Comparison of ENCODE assay signal across 8 cellular contexts in the genomic region with DNA sequence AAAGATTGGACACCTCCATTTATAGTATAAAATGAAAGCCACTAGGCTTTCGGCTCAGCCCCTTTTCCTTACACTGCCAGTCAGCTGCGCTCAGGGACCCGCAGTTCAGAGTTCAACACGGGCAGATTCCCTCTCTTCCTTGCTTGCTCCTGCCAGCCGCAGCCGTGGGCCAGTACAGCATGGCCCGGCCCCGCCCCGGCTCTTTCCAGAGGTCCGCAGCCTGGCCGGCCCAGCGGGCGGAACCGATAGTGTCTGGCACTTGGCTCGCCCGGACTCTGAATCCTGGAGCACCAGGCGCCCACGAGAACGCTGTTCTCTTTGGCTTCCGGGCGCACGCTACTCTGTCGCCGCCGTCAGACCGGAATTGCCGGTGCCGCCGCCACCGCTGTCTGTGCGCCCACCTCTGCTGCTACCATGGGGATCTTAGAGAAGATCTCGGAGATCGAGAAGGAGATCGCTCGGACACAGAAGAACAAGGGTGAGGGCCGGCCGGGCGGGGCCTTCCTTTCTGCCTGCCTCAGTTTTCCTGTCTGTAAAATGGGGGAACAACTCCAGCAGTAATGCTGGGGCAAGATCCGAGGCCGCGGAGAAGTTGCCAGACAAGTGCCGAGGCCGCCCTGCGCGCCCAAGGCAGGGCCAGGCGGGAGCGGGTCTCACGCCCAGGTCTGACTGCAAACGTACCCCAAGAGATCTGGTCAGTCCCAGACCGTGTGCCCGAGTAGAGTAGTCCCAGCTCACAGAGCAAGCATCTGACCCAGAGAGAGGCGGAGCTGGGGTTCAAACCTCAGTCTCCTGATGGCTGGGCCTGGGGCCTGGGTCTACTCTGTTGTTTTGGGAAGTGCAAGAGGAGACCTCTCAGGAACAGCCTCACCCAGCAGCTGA. TPM values are rescaled to one million over a fixed set of nuclear protein-coding genes. Genes with fewer than 3 reads are reported as not detected.
DNase-seq lines count a peak whose midpoint lies in the region; ATAC-seq, FAIRE-seq and TF ChIP-seq lines count a peak whose summit lies in the region.

Gene DRG2, plus strand, starts transcription at position 339 of the 882 bp plus-strand sequence. Its CDS starts 76 bp downstream, at position 415.

- POLR2A ChIA-PET in A549 (lab: Yijun Ruan, JAX): interaction anchor here (0.7 kb wide), 1 partner anchor 95 kb away, joined by 3 read pairs; the partner anchor contains the start of gene ALKBH5

- peak; percentile 49 for FAIRE-seq in A549 (lab: Jason Lieb, UNC)
- no peak for FAIRE-seq in small intestine (lab: Jason Lieb, UNC)

- BruUV-seq in mammary epithelial cell (replicated peaks; lab: Mats Ljungman, UMichigan): TSS peak; percentile 72

- no peak for TF ChIP-seq EP300 in A549 (IDR thresholded peaks at IDR 0.05)

- peaks cover 3% of the 10 kb centered on the region for H3K36me3 ChIP-seq in mammary epithelial cell (ENCODE audit: insufficient read depth, low read length)
- peaks cover 0 to 2% of the 10 kb centered on the region in 2 donors for H3K36me3 ChIP-seq in small intestine (ENCODE audit: control insufficient read depth in 2 of 2, insufficient read depth in 2 of 2, low read length in 2 of 2)

- peak; percentile 17 to 28; a peak in 1 of 5 replicates for TF ChIP-seq RAD21 in A549 (conservative IDR thresholded peaks at IDR 0.05 in 1 of 2, IDR thresholded peaks at IDR 0.05 in 1 of 2)

- H3K9me3 ChIP-seq in A549: no peaks in the 10 kb centered on the region
- H3K9me3 ChIP-seq in mammary epithelial cell (replicated peaks; ENCODE audit: insufficient read depth, low read length): no peaks in the 10 kb centered on the region
- no peaks in the 10 kb centered on the region for H3K9me3 ChIP-seq in small intestine (ENCODE audit: control insufficient read depth, low read depth)

- dilution Hi-C loops in mammary epithelial cell (cut with HindIII; ENCODE audit: low sequenced_read_pairs): no loop called here

- DNase-seq in A549 (ENCODE audit: low read depth in 1 of 2, low spot score in 1 of 2) (peak; percentile 96 to 98), NCI-H2196 treated with DMSO at 0.1 percent for 48 hours (lab: John Stamatoyannopoulos, UW; ENCODE audit: unreplicated experiment) (peak; percentile 33), mammary epithelial cell (peak; percentile 87), iPS-NIHi11 (ENCODE audit: low spot score) (peak; percentile 99), small intestine (peak; percentile 93)

- TF ChIP-seq CTCF in A549 (IDR thresholded peaks at IDR 0.05) (peak; percentile 24), WI38 (IDR thresholded peaks at IDR 0.05; ENCODE audit: low read depth, low read length) (no peak), mammary epithelial cell (conservative IDR thresholded peaks at IDR 0.05 in 1 of 2, IDR thresholded peaks at IDR 0.05 in 1 of 2; ENCODE audit: extremely low read depth in 1 of 2, insufficient read depth in 1 of 2, low read depth in 1 of 2, low read length in 2 of 2) (peak in 1 of 2 donors; percentile 14)

- peak within 1 kb of the TSS; percentile 73 for H3K4me3 ChIP-seq in A549
- H3K4me3 ChIP-seq in WI38 (ENCODE audit: low read depth, low read length): peak within 1 kb of the TSS; percentile 99
- H3K4me3 ChIP-seq in mammary epithelial cell (replicated peaks in 1 of 3; ENCODE audit: insufficient read depth in 1 of 3, low read depth in 2 of 3, low read length in 3 of 3): peak within 1 kb of the TSS; percentile 58 to 98 (median 72)
- peak within 1 kb of the TSS; percentile 70 to 75 for H3K4me3 ChIP-seq in small intestine (ENCODE audit: low read depth in 1 of 2, low read length in 2 of 2)

- intact Hi-C loops in mammary epithelial cell (cut with micrococcal nuclease): loop anchor here (5.0 kb wide), 1 partner anchor 94 kb away; the partner anchor contains the start of gene ALKBH5

- H3K9ac ChIP-seq in mammary epithelial cell (ENCODE audit: insufficient read depth, low read length): peak within 1 kb of the TSS; percentile 74

- WGBS in A549 (ENCODE audit: missing lambda C conversion rate): 1% methylated on average over 49 of the region's 52 CpGs
- 3% methylated on average over 43 of the region's 52 CpGs for WGBS in mammary epithelial cell (ENCODE audit: low coverage, missing lambda C conversion rate)
- WGBS in small intestine, 3 donors: 0 to 1% (median 0%) methylated on average over 50 to 52 of the region's 52 CpGs

- H4K20me1 ChIP-seq in mammary epithelial cell (ENCODE audit: insufficient read depth, low read length): no peaks in the 10 kb centered on the region

- H3K27ac ChIP-seq in A549: peak within 1 kb of the TSS; percentile 86 to 92
- H3K27ac ChIP-seq in mammary epithelial cell (ENCODE audit: insufficient read depth, low read depth, low read length): peak within 1 kb of the TSS; percentile 64
- peak within 1 kb of the TSS; percentile 57 to 76 for H3K27ac ChIP-seq in small intestine (ENCODE audit: low read depth in 1 of 2, low read length in 1 of 2)

- no peaks in the 10 kb centered on the region for H3K27me3 ChIP-seq in mammary epithelial cell (ENCODE audit: insufficient read depth, low read length)
- no peaks in the 10 kb centered on the region for H3K27me3 ChIP-seq in small intestine (ENCODE audit: control insufficient read depth in 2 of 2, insufficient read depth in 2 of 2, low read length in 2 of 2)

- CTCF ChIA-PET in A549 (lab: Yijun Ruan, JAX) (interaction anchor here (0.7 to 2.9 kb wide), 5 partner anchors 9 to 275 kb away, joined by 3 to 6 read pairs (median 4); no protein-coding TSS in a partner anchor), mammary epithelial cell (lab: Charles Lee; ENCODE audit: low non-redundant PET) (no interaction called here)

- H3K79me2 ChIP-seq in mammary epithelial cell (ENCODE audit: insufficient read depth, low read length): peaks cover 39% of the 10 kb centered on the region

- H3K4me1 ChIP-seq in A549: peaks cover 11% of the 10 kb centered on the region
- H3K4me1 ChIP-seq in mammary epithelial cell (ENCODE audit: insufficient read depth, low read length): peaks cover 7% of the 10 kb centered on the region
- H3K4me1 ChIP-seq in small intestine (ENCODE audit: control insufficient read depth in 2 of 2, insufficient read depth in 1 of 2, low read depth in 1 of 2, low read length in 1 of 2): no peaks in the 10 kb centered on the region

- in situ Hi-C loops in mammary epithelial cell (cut with MboI; ENCODE audit: low sequenced_read_pairs in 2 of 2): no loop called here

- peak within 1 kb of the TSS; percentile 97 for H2AFZ ChIP-seq in mammary epithelial cell (ENCODE audit: low read depth, low read length)

- H3K4me2 ChIP-seq in A549 (peak within 1 kb of the TSS; percentile 95), mammary epithelial cell (ENCODE audit: insufficient read depth, low read depth, low read length) (peak within 1 kb of the TSS; percentile 87)

- peak; percentile 80 for TF ChIP-seq POLR2A in A549 (IDR thresholded peaks at IDR 0.05; ENCODE audit: low read length)

- ATAC-seq in A549: peak; percentile 95 to 98
- peak; percentile 82 for ATAC-seq in GM18861 (IDR thresholded peaks at IDR 0.05; ENCODE audit: unreplicated experiment)
- ATAC-seq in HG03097 (IDR thresholded peaks at IDR 0.05; ENCODE audit: low FRiP score, unreplicated experiment): peak; percentile 84

TF ChIP-seq in A549, 52 proteins besides CTCF, POLR2A, EP300 and RAD21 (continues in another document):
- TF ChIP-seq FOXS1 (CRISPR knock-in tag; IDR thresholded peaks at IDR 0.05): 0 out of 2 replicates have a peak, but pooled peaks have one; percentile 71
- peak; percentile 87 to 98 for TF ChIP-seq JUN (IDR thresholded peaks at IDR 0.05)
- TF ChIP-seq, protein P1, sequence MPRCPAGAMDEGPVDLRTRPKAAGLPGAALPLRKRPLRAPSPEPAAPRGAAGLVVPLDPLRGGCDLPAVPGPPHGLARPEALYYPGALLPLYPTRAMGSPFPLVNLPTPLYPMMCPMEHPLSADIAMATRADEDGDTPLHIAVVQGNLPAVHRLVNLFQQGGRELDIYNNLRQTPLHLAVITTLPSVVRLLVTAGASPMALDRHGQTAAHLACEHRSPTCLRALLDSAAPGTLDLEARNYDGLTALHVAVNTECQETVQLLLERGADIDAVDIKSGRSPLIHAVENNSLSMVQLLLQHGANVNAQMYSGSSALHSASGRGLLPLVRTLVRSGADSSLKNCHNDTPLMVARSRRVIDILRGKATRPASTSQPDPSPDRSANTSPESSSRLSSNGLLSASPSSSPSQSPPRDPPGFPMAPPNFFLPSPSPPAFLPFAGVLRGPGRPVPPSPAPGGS (IDR thresholded peaks at IDR 0.05): peak; percentile 76; the same call in 2 of the 3 replicates
- TF ChIP-seq RARB (CRISPR knock-in tag; IDR thresholded peaks at IDR 0.05): no peak
- TF ChIP-seq CHD2 (IDR thresholded peaks at IDR 0.05; ENCODE audit: low read length, partially characterized antibody): no peak
- TF ChIP-seq CBX8 (IDR thresholded peaks at IDR 0.05): no peak
- peak; percentile 100 for TF ChIP-seq HDAC2 (IDR thresholded peaks at IDR 0.05)
- TF ChIP-seq HOXB13 (CRISPR knock-in tag; IDR thresholded peaks at IDR 0.05; ENCODE audit: low read depth): peak; percentile 58
- TF ChIP-seq BHLHE40 (IDR thresholded peaks at IDR 0.05; ENCODE audit: low read depth, low read length): no peak
- no peak for TF ChIP-seq HEYL (CRISPR knock-in tag; IDR thresholded peaks at IDR 0.05)
- no peak for TF ChIP-seq SREBF2 (IDR thresholded peaks at IDR 0.05)
- peak; percentile 81; the same call in 1 of the 2 replicates for TF ChIP-seq MAZ (IDR thresholded peaks at IDR 0.05; ENCODE audit: borderline replicate concordance, low read depth, low read length)
- peak; percentile 99 for TF ChIP-seq PHF8 (IDR thresholded peaks at IDR 0.05; ENCODE audit: borderline replicate concordance, low read depth)
- no peak for TF ChIP-seq FOSL2 (IDR thresholded peaks at IDR 0.05)
- peak; percentile 70 for TF ChIP-seq FOSL2 (CRISPR knock-in tag; IDR thresholded peaks at IDR 0.05)
- no peak for TF ChIP-seq TFCP2L1 (CRISPR knock-in tag; IDR thresholded peaks at IDR 0.05)
- TF ChIP-seq EHMT2 (IDR thresholded peaks at IDR 0.05; ENCODE audit: low read depth): no peak
- TF ChIP-seq HOXB5 (CRISPR knock-in tag; IDR thresholded peaks at IDR 0.05): peak; percentile 66

RNA-seq across cellular contexts. Expression of gene DRG2, which starts in this region (rescaled TPM):
- polyA plus RNA-seq in A549 (2011; rRNA removed) (41.9 and 44.6 TPM in 2 replicates), A549 (2017; fragmentation: RNase III; extraction: RNeasy Plus Mini Kit Qiagen cat#74134 plus additional on column Dnase treatment) (48.2 to 51.9 TPM (median 48.3 TPM) in 3 replicates), mammary epithelial cell (38.4 TPM), small intestine (10 to 100 TPM; 35.0 to 48.6 (median 47.6) TPM)
- polyA plus RNA-seq in A549 (2012; cell fraction: cytosol; rRNA removed): 49.7 and 55.9 TPM in 2 replicates
- polyA plus RNA-seq in A549 (2012; cell fraction: nucleus; rRNA removed): 114 and 125 TPM in 2 replicates
- 73.2 and 77.2 TPM in 2 replicates for polyA minus RNA-seq in A549 (2011; rRNA and poly(A)+ RNA removed)
- total RNA-seq in mammary epithelial cell: 10 to 100 TPM; 36.3 to 37.5 TPM
- polyA minus RNA-seq in mammary epithelial cell: 34.6 TPM

Comparison
In these comparisons a context has a peak if more than half of its experiments do, and no peak if none do; other contexts are left out.
1. Peak in every context shown above with its lines: DNase-seq, ATAC-seq, H3K4me3 ChIP-seq and H3K27ac ChIP-seq.
2. DNase-seq: peak in every context shown above with its lines; median percentile 99 in iPS-NIHi11; 97 in A549; 93 in small intestine; 87 in mammary epithelial cell; 33 in NCI-H2196 treated with DMSO at 0.1 percent for 48 hours.